In the genomic region with DNA sequence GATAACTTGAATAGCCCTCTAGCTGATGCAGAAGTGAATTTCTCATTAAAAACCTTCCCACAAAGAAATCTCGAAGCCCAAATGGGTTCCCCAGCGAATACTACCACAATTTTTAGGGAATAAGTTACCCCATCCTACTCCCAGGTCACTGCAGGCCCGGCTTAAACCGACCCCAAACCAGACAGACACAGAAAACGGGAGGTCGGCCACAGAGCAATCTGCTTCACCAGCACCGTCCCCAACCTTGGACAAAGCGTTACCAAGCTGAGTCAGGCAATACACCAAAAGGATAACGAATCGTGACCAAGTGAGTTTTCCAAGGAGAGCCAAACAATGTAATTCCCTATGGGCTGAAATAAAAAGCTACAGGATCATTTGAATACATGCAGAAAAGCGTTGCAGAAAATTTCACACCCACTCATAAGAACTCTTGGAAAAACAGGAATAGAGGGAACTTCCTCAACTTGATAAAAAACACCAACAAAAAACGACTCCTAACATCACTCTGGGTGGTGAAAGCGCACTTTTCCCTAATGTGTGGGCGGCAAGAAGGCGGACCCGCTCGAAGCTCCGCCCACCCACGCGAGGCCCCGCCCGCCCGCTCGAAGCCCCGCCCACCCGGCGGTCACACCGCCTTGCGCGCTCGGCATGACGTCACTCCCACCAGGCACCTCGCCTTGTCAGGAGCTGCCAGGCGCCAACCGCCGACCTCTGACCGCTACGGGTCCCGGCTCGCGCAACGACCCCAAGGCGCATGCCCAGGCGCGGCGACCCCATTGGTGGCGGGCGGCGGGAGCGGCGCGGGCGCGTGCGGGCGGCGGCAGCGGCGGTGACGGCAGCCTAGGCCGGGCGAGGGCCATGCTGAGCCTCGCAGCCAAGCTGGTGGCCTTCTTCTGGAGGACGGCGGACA, we compare ENCODE assay signal across 20 cellular contexts. TPM values are rescaled to one million over a fixed set of nuclear protein-coding genes. Genes with fewer than 3 reads are reported as not detected.
DNase-seq lines count a peak whose midpoint lies in the region; ATAC-seq and TF ChIP-seq lines count a peak whose summit lies in the region.
"Had no signal": no experiment of that assay in that cellular context is flagged by ENCODE, and none has a peak within 500 bp of the region (broad histone marks: within the 10 kb centered on the region; RNA-seq: fewer than 3 reads in every experiment).

TSS of gene MOV10L1 (plus strand) at position 776 of the 910 bp plus-strand sequence. CDS start at position 859, 83 bp downstream.

- no peak for ATAC-seq in stimulated activated naive CD8-positive, alpha-beta T cell treated with anti-CD3 and anti-CD28 coated beads, Interleukin-15, Interleukin-2, amounts not matched to agents 100 U/mL and 50 U/mL, for 24 hours
- ATAC-seq in stimulated activated naive CD8-positive, alpha-beta T cell treated with anti-CD3 and anti-CD28 coated beads, Interleukin-15, amount 100 ng/mL, for 72 hours = no peak
- ATAC-seq in aorta (ENCODE audit: low FRiP score) (peak; percentile 55), GM21447 (IDR thresholded peaks at IDR 0.05; ENCODE audit: unreplicated experiment) (no peak)
- ATAC-seq: activated CD4-positive, CD25-positive, alpha-beta regulatory T cell treated with anti-CD3 and anti-CD28 coated beads, Interleukin-2, amount 50 U/mL, for 24 hours; HCT116; T-cell had no signal

- 29 to 36% methylated on average over 57 to 65 of the region's 65 CpGs for WGBS in aorta, 2 donors

- peaks cover 26% of the 10 kb centered on the region for H3K27me3 Mint-ChIP-seq in stimulated activated naive CD8-positive, alpha-beta T cell treated with anti-CD3 and anti-CD28 coated beads, Interleukin-15, amount 100 ng/mL, for 72 hours

- DNase-seq in stimulated activated naive CD8-positive, alpha-beta T cell treated with anti-CD3 and anti-CD28 coated beads, Interleukin-15, Interleukin-2, amounts not matched to agents 100 U/mL and 50 U/mL, for 24 hours = peak; percentile 27
- no peak for DNase-seq in stimulated activated naive CD8-positive, alpha-beta T cell treated with anti-CD3 and anti-CD28 coated beads, Interleukin-15, amount 100 ng/mL, for 72 hours
- DNase-seq in choroid plexus epithelial cell (ENCODE audit: low read depth) = peak; percentile 30
- peak; percentile 58 for DNase-seq in iPS-NIHi7 (ENCODE audit: extremely low spot score)
- peak in 1 of 2 donors; percentile 73 for DNase-seq in aorta
- DNase-seq in dedifferentiated amniotic fluid mesenchymal stem cell (ENCODE audit: extremely low spot score) = no peak
- no peak for DNase-seq in DMS 273 (lab: John Stamatoyannopoulos, UW; ENCODE audit: unreplicated experiment)
- DNase-seq: activated effector memory CD4-positive, alpha-beta T cell treated with anti-CD3 and anti-CD28 coated beads, Interleukin-2, amount 50 U/mL, for 16 hours; CD4-positive, CD25-positive, alpha-beta regulatory T cell; esophagus squamous epithelium; NCI-H1105 treated with DMSO at 0.1 percent for 48 hours; NCI-H345; retina had no signal

- no peak within 1 kb of the TSS for H3K4me3 Mint-ChIP-seq in stimulated activated naive CD8-positive, alpha-beta T cell treated with anti-CD3 and anti-CD28 coated beads, Interleukin-15, amount 100 ng/mL, for 72 hours
- H3K4me3 Mint-ChIP-seq: CD4-positive, CD25-positive, alpha-beta regulatory T cell; T-cell had no signal

- H3K27ac Mint-ChIP-seq in stimulated activated naive CD8-positive, alpha-beta T cell treated with anti-CD3 and anti-CD28 coated beads, Interleukin-15, amount 100 ng/mL, for 72 hours = no peak within 1 kb of the TSS
- H3K27ac Mint-ChIP-seq: CD4-positive, CD25-positive, alpha-beta regulatory T cell; T-cell had no signal

- intact Hi-C loops in aorta (cut with DNase I) = no loop called here

- no peak within 1 kb of the TSS for H3K27ac ChIP-seq in aorta (ENCODE audit: low read depth in 1 of 2, low read length in 2 of 2)
- H3K27ac ChIP-seq: cardiac muscle cell, esophagus squamous epithelium had no signal

- H3K27me3 ChIP-seq in aorta (ENCODE audit: control insufficient read depth in 1 of 2, insufficient read depth in 2 of 2, low read length in 1 of 2) = no peaks in the 10 kb centered on the region
- H3K27me3 ChIP-seq: cardiac muscle cell had no signal

- H3K4me3 ChIP-seq in choroid plexus epithelial cell (ENCODE audit: low read depth, low read length) = no peak within 1 kb of the TSS
- H3K4me3 ChIP-seq in aorta (ENCODE audit: low read length in 2 of 2) = no peak within 1 kb of the TSS
- H3K4me3 ChIP-seq: cardiac muscle cell had no signal

- H3K36me3 ChIP-seq in aorta (ENCODE audit: control insufficient read depth in 1 of 2, insufficient read depth in 2 of 2, low read length in 1 of 2) = no peaks in the 10 kb centered on the region
- H3K36me3 ChIP-seq: cardiac muscle cell, esophagus squamous epithelium had no signal

- peaks cover 4 to 14% of the 10 kb centered on the region in 2 donors for H3K9me3 Mint-ChIP-seq in stimulated activated naive CD8-positive, alpha-beta T cell treated with anti-CD3 and anti-CD28 coated beads, Interleukin-15, amount 100 ng/mL, for 72 hours

- H3K4me1 ChIP-seq in aorta (ENCODE audit: control insufficient read depth in 1 of 2, insufficient read depth in 2 of 2, low read length in 2 of 2) = no peaks in the 10 kb centered on the region
- H3K4me1 ChIP-seq: esophagus squamous epithelium had no signal

- no peaks in the 10 kb centered on the region for H3K4me1 Mint-ChIP-seq in stimulated activated naive CD8-positive, alpha-beta T cell treated with anti-CD3 and anti-CD28 coated beads, Interleukin-15, amount 100 ng/mL, for 72 hours

- peaks cover 2% of the 10 kb centered on the region for H3K9me3 ChIP-seq in aorta (ENCODE audit: control insufficient read depth, low read length)
- H3K9me3 ChIP-seq: esophagus squamous epithelium had no signal

- no peak for TF ChIP-seq CTCF in choroid plexus epithelial cell (conservative IDR thresholded peaks at IDR 0.05; ENCODE audit: low read depth, low read length)

RNA-seq across cellular contexts. Expression of gene MOV10L1, which starts in this region (rescaled TPM):
- total RNA-seq in aorta = 1 to 10 TPM in 1 of 2 donors, under 1 TPM in 1; 0.10 to 3.2 TPM
- 1 to 10 TPM; 1.5 to 4.2 TPM for polyA plus RNA-seq in aorta
- total RNA-seq: cardiac muscle cell; CD4-positive, CD25-positive, alpha-beta regulatory T cell; HT1080 had no signal
- polyA plus RNA-seq: CD4-positive, CD25-positive, alpha-beta regulatory T cell; keratinocyte had no signal

Comparison
In these comparisons a context has a peak if more than half of its experiments do, and no peak if none do; other contexts are left out.
1. DNase-seq: peak in stimulated activated naive CD8-positive, alpha-beta T cell treated with anti-CD3 and anti-CD28 coated beads, Interleukin-15, Interleukin-2, amounts not matched to agents 100 U/mL and 50 U/mL, for 24 hours (single experiment), choroid plexus epithelial cell (single experiment) and iPS-NIHi7 (single experiment); none in stimulated activated naive CD8-positive, alpha-beta T cell treated with anti-CD3 and anti-CD28 coated beads, Interleukin-15, amount 100 ng/mL, for 72 hours (0 of 2), dedifferentiated amniotic fluid mesenchymal stem cell (single experiment) and DMS 273 (single experiment).